In genomic region chr10:18659784-18660561, GRCh38 we compare ENCODE assay signal across 8 cellular contexts. TPM values are rescaled to one million over a fixed set of nuclear protein-coding genes. Genes with fewer than 3 reads are reported as not detected.
A peak's percentile ranks its signal among the peaks of the same experiment; 100 is the strongest.
DNase-seq lines count a peak whose midpoint lies in the region; ATAC-seq, FAIRE-seq and TF ChIP-seq lines count a peak whose summit lies in the region.

No MANE protein-coding gene starts in this region.

- H3K4me3 ChIP-seq in Caco-2 (ENCODE audit: low read depth, low read length) (peak overlapping the region; percentile 82), OCI-LY3 (ENCODE audit: low read length) (peak overlapping the region; percentile 97), coronary artery (peak overlapping the region; percentile 87), upper lobe of right lung (peak overlapping the region; percentile 98)

- intact Hi-C loops in Caco-2 (cut with micrococcal nuclease; ENCODE audit: unreplicated experiment) (loop anchor here (1.0 kb wide), 5 partner anchors 8 to 50 kb away; partner anchors contain the start of gene NSUN6), upper lobe of right lung (cut with DNase I) (no loop called here)

- H3K9me3 Mint-ChIP-seq in Caco-2 (ENCODE audit: unreplicated experiment): no peaks in the 10 kb centered on the region

- peak; percentile 15 for ATAC-seq in HG03139 (IDR thresholded peaks at IDR 0.05; ENCODE audit: unreplicated experiment)
- ATAC-seq in upper lobe of right lung: no peak

- H3K4me3 Mint-ChIP-seq in Caco-2 (ENCODE audit: unreplicated experiment): peak overlapping the region; percentile 98

- H3K9ac ChIP-seq in OCI-LY3 (ENCODE audit: low read length): peak overlapping the region; percentile 99

- H3K27ac Mint-ChIP-seq in Caco-2 (ENCODE audit: unreplicated experiment): peak overlapping the region; percentile 98

- CTCF ChIA-PET in Caco-2 (lab: Charles Lee): no interaction called here

- peak; percentile 72 for FAIRE-seq in GM19239 (lab: Jason Lieb, UNC)

- H3K27me3 Mint-ChIP-seq in Caco-2 (ENCODE audit: insufficient read depth, unreplicated experiment): no peaks in the 10 kb centered on the region

- BruUV-seq in Caco-2 (replicated peaks; lab: Mats Ljungman, UMichigan): TSS peak; percentile 38

- H3K36me3 Mint-ChIP-seq in Caco-2 (ENCODE audit: insufficient read depth, unreplicated experiment): peaks cover 49% of the 10 kb centered on the region

- H3K36me3 ChIP-seq in Caco-2 (ENCODE audit: control insufficient read depth, insufficient read depth, low read length): no peaks in the 10 kb centered on the region; the same call in 1 of the 2 replicates
- H3K36me3 ChIP-seq in OCI-LY3 (replicated peaks; ENCODE audit: low read depth, low read length): no peaks in the 10 kb centered on the region
- H3K36me3 ChIP-seq in upper lobe of right lung: no peaks in the 10 kb centered on the region

- peaks cover 68% of the 10 kb centered on the region for H3K79me2 ChIP-seq in OCI-LY3 (ENCODE audit: low read length)

- peak overlapping the region; percentile 85 for H2AFZ ChIP-seq in OCI-LY3 (ENCODE audit: low read depth, low read length)

- POLR2A ChIA-PET in Caco-2 (lab: Charles Lee): interaction anchor here (0.6 to 1.0 kb wide), 4 partner anchors 10 to 34 kb away, joined by 3 to 9 read pairs (median 6); no protein-coding TSS in a partner anchor

- H3K27ac ChIP-seq in OCI-LY3 (ENCODE audit: low read length): peak overlapping the region; percentile 90
- H3K27ac ChIP-seq in coronary artery: peak overlapping the region; percentile 97
- H3K27ac ChIP-seq in upper lobe of right lung: peak overlapping the region; percentile 98

- no peaks in the 10 kb centered on the region for H3K27me3 ChIP-seq in Caco-2 (replicated peaks; ENCODE audit: control insufficient read depth, insufficient read depth, low read length)
- H3K27me3 ChIP-seq in OCI-LY3 (ENCODE audit: low read depth, low read length): no peaks in the 10 kb centered on the region
- no peaks in the 10 kb centered on the region for H3K27me3 ChIP-seq in upper lobe of right lung

- peak overlapping the region; percentile 90 for H3K4me2 ChIP-seq in OCI-LY3 (ENCODE audit: low read length)

- peak; percentile 78 to 79 for DNase-seq in Caco-2
- DNase-seq in GM19239 (ENCODE audit: insufficient read length, low spot score): no peak
- DNase-seq in coronary artery (ENCODE audit: low spot score): no peak
- DNase-seq in lung microvascular endothelial cell (ENCODE audit: low read depth in 2 of 2): peak; percentile 40 to 50
- no peak for DNase-seq in upper lobe of right lung
- no peak for DNase-seq in NCI-H2107 treated with DMSO at 0.1 percent for 48 hours (lab: John Stamatoyannopoulos, UW; ENCODE audit: unreplicated experiment)

- H3K4me1 ChIP-seq in Caco-2 (peaks cover 29% of the 10 kb centered on the region), OCI-LY3 (ENCODE audit: low read length) (peaks cover 16% of the 10 kb centered on the region), upper lobe of right lung (peaks cover 34% of the 10 kb centered on the region)

- TF ChIP-seq CTCF in Caco-2 (IDR thresholded peaks at IDR 0.05; ENCODE audit: insufficient read depth in 1 of 2, low read depth in 1 of 2, low read length in 1 of 2, severe bottlenecking in 1 of 2, unreplicated experiment in 1 of 2): no peak
- no peak for TF ChIP-seq CTCF in OCI-LY3 (IDR thresholded peaks at IDR 0.05; ENCODE audit: low read depth, low read length)
- TF ChIP-seq CTCF in coronary artery (IDR thresholded peaks at IDR 0.05): no peak
- TF ChIP-seq CTCF in upper lobe of right lung (IDR thresholded peaks at IDR 0.05): no peak

- H3K4me1 Mint-ChIP-seq in Caco-2 (ENCODE audit: low read depth, unreplicated experiment): peaks cover 15% of the 10 kb centered on the region

- H3K9me3 ChIP-seq in Caco-2 (no peaks in the 10 kb centered on the region), OCI-LY3 (ENCODE audit: insufficient read depth, low read length) (no peaks in the 10 kb centered on the region), upper lobe of right lung (no peaks in the 10 kb centered on the region)

- peaks cover 39% of the 10 kb centered on the region for H4K20me1 ChIP-seq in OCI-LY3 (ENCODE audit: insufficient read depth, low read length)

RNA-seq across cellular contexts. Expression of gene ARL5B, which starts 0.7 kb away (rescaled TPM):
- total RNA-seq in Caco-2 (2022): 61.7 and 65.0 TPM in 2 replicates
- total RNA-seq in lung microvascular endothelial cell: 13.1 and 16.1 TPM in 2 replicates
- 11.5 TPM for total RNA-seq in upper lobe of right lung

RNA-seq across cellular contexts. Expression of gene NSUN6, which starts 8.6 kb away (rescaled TPM):
- total RNA-seq in Caco-2 (2022) (17.3 and 17.7 TPM in 2 replicates), lung microvascular endothelial cell (2.4 and 3.8 TPM in 2 replicates), upper lobe of right lung (10.9 TPM)

Comparison
In these comparisons a context has a peak if more than half of its experiments do, and no peak if none do; other contexts are left out.
1. DNase-seq: peak in Caco-2 (2 of 2) and lung microvascular endothelial cell (2 of 2); none in GM19239 (single experiment), coronary artery (single experiment), upper lobe of right lung (single experiment) and NCI-H2107 treated with DMSO at 0.1 percent for 48 hours (single experiment).
2. Peak in every context shown above with its lines, with median percentiles within 50 percentile points of each other: H3K4me3 ChIP-seq and H3K27ac ChIP-seq.